In the genomic region with DNA sequence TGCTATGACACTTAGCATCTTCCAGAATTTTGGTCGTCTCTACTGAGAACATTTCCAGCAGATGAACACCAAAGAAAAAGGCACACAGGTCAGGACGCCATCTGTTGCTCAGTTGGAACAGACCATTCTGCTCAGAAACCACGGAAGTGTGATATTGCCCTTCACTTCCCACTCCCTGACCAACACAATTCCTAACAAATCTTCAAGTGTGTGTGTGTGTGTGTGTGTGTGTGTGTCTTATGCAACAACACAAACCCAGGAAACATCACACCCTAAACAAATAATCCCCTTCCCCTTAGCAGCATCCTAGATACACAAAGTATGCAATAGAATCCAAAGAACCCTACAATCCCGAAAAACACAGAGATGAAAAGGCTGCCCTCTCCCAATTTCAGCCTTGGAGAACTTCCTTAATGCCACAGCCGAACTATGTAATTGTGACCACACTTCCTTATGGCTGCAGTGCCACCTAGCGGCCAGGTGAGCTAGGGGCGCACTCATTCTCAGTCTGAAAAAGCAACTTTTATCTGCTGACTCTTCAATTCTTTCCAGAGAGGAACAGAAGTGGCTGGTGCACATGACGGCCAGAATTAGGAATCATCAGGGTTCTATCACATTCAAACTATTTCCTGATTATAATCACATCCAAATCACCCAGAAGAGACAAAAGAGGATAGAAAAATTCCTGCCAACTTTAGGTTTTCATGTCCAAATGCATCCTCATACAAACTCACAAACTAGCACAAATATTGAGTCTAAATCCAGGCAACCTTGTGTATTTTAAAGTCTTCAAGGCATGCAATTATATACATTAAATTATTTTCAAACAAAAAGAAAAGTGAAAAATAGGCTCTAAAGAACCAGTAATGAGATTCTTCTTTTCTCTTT, we compare ENCODE assay signal across 9 cellular contexts.
A peak's percentile ranks its signal among the peaks of the same experiment; 100 is the strongest.
DNase-seq lines count a peak whose midpoint lies in the region; ATAC-seq, FAIRE-seq and TF ChIP-seq lines count a peak whose summit lies in the region.
"Had no signal": no experiment of that assay in that cellular context is flagged by ENCODE, and none has a peak within 500 bp of the region (broad histone marks: within the 10 kb centered on the region; RNA-seq: fewer than 3 reads in every experiment).

No MANE protein-coding gene starts in this region.

- H3K27ac ChIP-seq in CD8-positive, alpha-beta T cell (ENCODE audit: low read depth, low read length): no peak overlapping the region
- H3K27ac ChIP-seq in endothelial cell of umbilical vein (ENCODE audit: insufficient read depth, low read depth, low read length): no peak overlapping the region

- H3K4me1 ChIP-seq in CD8-positive, alpha-beta T cell (ENCODE audit: insufficient read depth, low read length): no peaks in the 10 kb centered on the region
- H3K4me1 ChIP-seq in endothelial cell of umbilical vein (ENCODE audit: control insufficient read depth, extremely low read depth, insufficient read depth, low read length): no peaks in the 10 kb centered on the region

- H3K9me3 Mint-ChIP-seq in CD8-positive, alpha-beta T cell: no peaks in the 10 kb centered on the region
- no peaks in the 10 kb centered on the region for H3K9me3 Mint-ChIP-seq in stimulated activated memory B cell treated with anti-CD40 and anti-IgM and Interleukin-4, amounts not matched to agents 10 μg/mL and 1 μg/mL and 100 μg/mL, for 72 hours
- H3K9me3 Mint-ChIP-seq: dendritic cell treated with granulocyte-macrophage colony-stimulating factor and Interleukin-4, amounts not matched to agents 40 ng/mL and 50 ng/mL, for 4 days had no signal

- peak; percentile 23 to 71 (median 52) for DNase-seq in CD8-positive, alpha-beta T cell
- DNase-seq in NCI-H82 treated with DMSO at 0.1 percent for 48 hours (lab: John Stamatoyannopoulos, UW; ENCODE audit: unreplicated experiment) (peak; percentile 34), endothelial cell of umbilical vein (ENCODE audit: low read depth, low spot score) (peak; percentile 44), myocyte (ENCODE audit: low read depth) (peak; percentile 76)
- peak; percentile 2 to 11 for DNase-seq in activated CD8-positive, alpha-beta memory T cell treated with anti-CD3 and anti-CD28 coated beads for 4 hours (ENCODE audit: low read depth in 2 of 2)

- ATAC-seq in CD8-positive, alpha-beta T cell: no peak
- ATAC-seq in GM19351 (IDR thresholded peaks at IDR 0.05; ENCODE audit: unreplicated experiment) (peak; percentile 94), HG03520 (IDR thresholded peaks at IDR 0.05; ENCODE audit: unreplicated experiment) (peak; percentile 79)
- peak; percentile 60 for ATAC-seq in stimulated activated memory B cell treated with anti-CD40 and anti-IgM and Interleukin-4, amounts not matched to agents 10 μg/mL and 1 μg/mL and 100 μg/mL, for 72 hours

- no peak overlapping the region for H3K4me3 Mint-ChIP-seq in CD8-positive, alpha-beta T cell
- H3K4me3 Mint-ChIP-seq in stimulated activated memory B cell treated with anti-CD40 and anti-IgM and Interleukin-4, amounts not matched to agents 10 μg/mL and 1 μg/mL and 100 μg/mL, for 72 hours: no peak overlapping the region
- H3K4me3 Mint-ChIP-seq: dendritic cell treated with granulocyte-macrophage colony-stimulating factor and Interleukin-4, amounts not matched to agents 40 ng/mL and 50 ng/mL, for 4 days had no signal

- FAIRE-seq in endothelial cell of umbilical vein (lab: Jason Lieb, UNC): peak; percentile 93

- intact Hi-C loops in CD8-positive, alpha-beta T cell (cut with DNase I, micrococcal nuclease): loop anchor here (1.0 to 5.0 kb wide), 3 partner anchors 1285 to 1727 kb away; partner anchors contain the start of gene GBA3 (in 1 of the 2)
- intact Hi-C loops in endothelial cell of umbilical vein (cut with micrococcal nuclease): loop anchor here (10.0 kb wide), 1 partner anchor 2005 kb away; no protein-coding TSS in a partner anchor

- H3K79me2 ChIP-seq in endothelial cell of umbilical vein (ENCODE audit: control insufficient read depth, insufficient read depth, low read length): no peaks in the 10 kb centered on the region

- H3K9me1 ChIP-seq in endothelial cell of umbilical vein (replicated peaks; ENCODE audit: control insufficient read depth, extremely low read depth, insufficient read depth, low read length): no peaks in the 10 kb centered on the region

- TF ChIP-seq CTCF in CD8-positive, alpha-beta T cell (IDR thresholded peaks at IDR 0.05): peak; percentile 82
- peak; percentile 87 to 94 for TF ChIP-seq CTCF in endothelial cell of umbilical vein (IDR thresholded peaks at IDR 0.05; ENCODE audit: extremely low read depth in 1 of 2, insufficient read depth in 1 of 2, low read depth in 1 of 2, low read length in 2 of 2)

- no peaks in the 10 kb centered on the region for H3K36me3 ChIP-seq in CD8-positive, alpha-beta T cell (ENCODE audit: insufficient read depth, low read length)
- no peaks in the 10 kb centered on the region for H3K36me3 ChIP-seq in endothelial cell of umbilical vein (ENCODE audit: control insufficient read depth in 2 of 2, extremely low read depth in 1 of 2, insufficient read depth in 2 of 2, low read length in 2 of 2)

- no peak for TF ChIP-seq POLR2A in endothelial cell of umbilical vein (IDR thresholded peaks at IDR 0.05; ENCODE audit: low read depth, low read length)

- H3K9ac ChIP-seq in endothelial cell of umbilical vein (replicated peaks; ENCODE audit: extremely low read depth, insufficient read depth, low read length): no peak overlapping the region

- no peaks in the 10 kb centered on the region for H4K20me1 ChIP-seq in endothelial cell of umbilical vein (replicated peaks; ENCODE audit: control insufficient read depth, extremely low read depth, insufficient read depth, low read length)

- peaks cover 9% of the 10 kb centered on the region for H3K27me3 Mint-ChIP-seq in CD8-positive, alpha-beta T cell (ENCODE audit: low read depth)
- H3K27me3 Mint-ChIP-seq in stimulated activated memory B cell treated with anti-CD40 and anti-IgM and Interleukin-4, amounts not matched to agents 10 μg/mL and 1 μg/mL and 100 μg/mL, for 72 hours: peaks cover 39% of the 10 kb centered on the region

- H3K27ac Mint-ChIP-seq in CD8-positive, alpha-beta T cell: no peak overlapping the region
- no peak overlapping the region for H3K27ac Mint-ChIP-seq in stimulated activated memory B cell treated with anti-CD40 and anti-IgM and Interleukin-4, amounts not matched to agents 10 μg/mL and 1 μg/mL and 100 μg/mL, for 72 hours
- H3K27ac Mint-ChIP-seq: dendritic cell treated with granulocyte-macrophage colony-stimulating factor and Interleukin-4, amounts not matched to agents 40 ng/mL and 50 ng/mL, for 4 days had no signal

- POLR2A ChIA-PET in CD8-positive, alpha-beta T cell (lab: Charles Lee): no interaction called here
- POLR2A ChIA-PET in endothelial cell of umbilical vein (lab: Charles Lee): no interaction called here

- no peaks in the 10 kb centered on the region for H3K9me3 ChIP-seq in CD8-positive, alpha-beta T cell (ENCODE audit: low read length)
- no peaks in the 10 kb centered on the region for H3K9me3 ChIP-seq in endothelial cell of umbilical vein (replicated peaks; ENCODE audit: control insufficient read depth, insufficient read depth, low read length)

- no TSS peak for BruUV-seq in endothelial cell of umbilical vein (replicated peaks; lab: Mats Ljungman, UMichigan)

- CTCF ChIA-PET in CD8-positive, alpha-beta T cell (lab: Charles Lee): interaction anchor here (0.6 to 3.1 kb wide), 12 partner anchors 9 to 1522 kb away, joined by 3 to 19 read pairs (median 6); no protein-coding TSS in a partner anchor
- CTCF ChIA-PET in endothelial cell of umbilical vein (lab: Charles Lee): interaction anchor here (1.0 to 1.9 kb wide), 6 partner anchors 10 to 1522 kb away, joined by 3 to 9 read pairs (median 6); no protein-coding TSS in a partner anchor

- no peak overlapping the region for H2AFZ ChIP-seq in endothelial cell of umbilical vein (ENCODE audit: low read depth, low read length)

- H3K27me3 ChIP-seq in CD8-positive, alpha-beta T cell (ENCODE audit: insufficient read depth, low read length): no peaks in the 10 kb centered on the region
- H3K27me3 ChIP-seq in endothelial cell of umbilical vein (ENCODE audit: control insufficient read depth in 2 of 2, insufficient read depth in 2 of 2, low read length in 2 of 2): peaks cover 0 to 1% of the 10 kb centered on the region in 2 experiments

- no peaks in the 10 kb centered on the region for H3K36me3 Mint-ChIP-seq in CD8-positive, alpha-beta T cell
- no peaks in the 10 kb centered on the region for H3K36me3 Mint-ChIP-seq in stimulated activated memory B cell treated with anti-CD40 and anti-IgM and Interleukin-4, amounts not matched to agents 10 μg/mL and 1 μg/mL and 100 μg/mL, for 72 hours

- no peak overlapping the region for H3K4me3 ChIP-seq in CD8-positive, alpha-beta T cell (ENCODE audit: low read depth, low read length)
- H3K4me3 ChIP-seq in endothelial cell of umbilical vein (replicated peaks in 1 of 3; ENCODE audit: insufficient read depth in 1 of 3, low read depth in 1 of 3, low read length in 3 of 3): no peak overlapping the region

- dilution Hi-C loops in endothelial cell of umbilical vein (cut with MboI; ENCODE audit: extremely low pct_ligation_motif_present, low sequenced_read_pairs): no loop called here

- no peak overlapping the region for H3K4me2 ChIP-seq in endothelial cell of umbilical vein (ENCODE audit: insufficient read depth, low read length)

- H3K4me1 Mint-ChIP-seq in CD8-positive, alpha-beta T cell (ENCODE audit: low read depth): peaks cover 4% of the 10 kb centered on the region
- peaks cover 6% of the 10 kb centered on the region for H3K4me1 Mint-ChIP-seq in stimulated activated memory B cell treated with anti-CD40 and anti-IgM and Interleukin-4, amounts not matched to agents 10 μg/mL and 1 μg/mL and 100 μg/mL, for 72 hours

TF ChIP-seq in endothelial cell of umbilical vein, 7 proteins besides CTCF, POLR2A, EP300 and RAD21:
- no peak for TF ChIP-seq JUN (IDR thresholded peaks at IDR 0.05; ENCODE audit: borderline replicate concordance, insufficient read depth, insufficient read length, low read depth)
- no peak for TF ChIP-seq MAX (IDR thresholded peaks at IDR 0.05; ENCODE audit: insufficient read depth, insufficient read length)
- TF ChIP-seq POLR2AphosphoS5 (IDR thresholded peaks at IDR 0.05; ENCODE audit: insufficient read depth, low read depth, low read length): no peak
- no peak for TF ChIP-seq EZH2 (IDR thresholded peaks at IDR 0.05; ENCODE audit: borderline replicate concordance, low read depth, low read length, severe bottlenecking)
- TF ChIP-seq GATA2 (IDR thresholded peaks at IDR 0.05; ENCODE audit: insufficient read depth, insufficient read length, low read depth, low read length): no peak
- no peak for TF ChIP-seq MYC (IDR thresholded peaks at IDR 0.05; ENCODE audit: low read depth, low read length)
- TF ChIP-seq FOS (IDR thresholded peaks at IDR 0.05; ENCODE audit: borderline replicate concordance, insufficient read depth, low read length): no peak
TF ChIP-seq in endothelial cell of umbilical vein: peak in this region for 0.

Comparison
In these comparisons a context has a peak if more than half of its experiments do, and no peak if none do; other contexts are left out.
1. DNase-seq: peak in every context shown above with its lines; median percentile 76 in myocyte; 52 in CD8-positive, alpha-beta T cell; 44 in endothelial cell of umbilical vein; 34 in NCI-H82 treated with DMSO at 0.1 percent for 48 hours; 6 in activated CD8-positive, alpha-beta memory T cell treated with anti-CD3 and anti-CD28 coated beads for 4 hours.